In genomic region chr11:67694875-67695555, GRCh38 we compare ENCODE assay signal across 23 cellular contexts. TPM values are rescaled to one million over a fixed set of nuclear protein-coding genes. Genes with fewer than 3 reads are reported as not detected.
"Had no signal": no experiment of that assay in that cellular context is flagged by ENCODE, and none has a peak within 500 bp of the region (broad histone marks: within the 10 kb centered on the region; RNA-seq: fewer than 3 reads in every experiment).

No MANE protein-coding gene starts in this region.

- H3K4me3 Mint-ChIP-seq: activated B cell treated with CpG ODN at 0.5 μM for 24 hours; activated CD4-positive, alpha-beta T cell treated with anti-CD3 and anti-CD28 coated beads, Interleukin-2, amount 10 ng/mL, durations not matched to agents 24 days and 14 days; activated CD8-positive, alpha-beta memory T cell treated with anti-CD3 and anti-CD28 coated beads, Interleukin-2, amount 10 ng/mL, durations not matched to agents 7 days and 5 days; activated naive CD4-positive, alpha-beta T cell treated with anti-CD3 and anti-CD28 coated beads, Interleukin-2, amount 50 U/mL, for 24 hours; activated naive CD8-positive, alpha-beta T cell treated with anti-CD3 and anti-CD28 coated beads, Interleukin-2, amount 50 U/mL, for 24 hours; activated T-cell treated with anti-CD3 and anti-CD28 coated beads, Interleukin-2, amount 50 U/mL, for 24 hours; activated T-helper 1 cell treated with anti-CD3 and anti-CD28 coated beads, Interleukin-12 subunit alpha, Interleukin-12 subunit beta, Interleukin-2, Interleukin-4 antibody, amounts not matched to agents 30 ng/mL and 10 ng/mL and 1 ng/mL, durations not matched to agents 14 hours and 24 hours and 36 hours; T-helper 1 cell treated with Interleukin-12 subunit alpha and Interleukin-12 subunit beta and Interleukin-4 antibody, amounts not matched to agents 30 μg/mL and 1 μg/mL, for 36 hours had no signal

- H3K36me3 Mint-ChIP-seq: activated CD8-positive, alpha-beta memory T cell treated with anti-CD3 and anti-CD28 coated beads, Interleukin-2, amount 10 ng/mL, durations not matched to agents 7 days and 5 days; activated naive CD4-positive, alpha-beta T cell treated with anti-CD3 and anti-CD28 coated beads, Interleukin-2, amount 50 U/mL, for 24 hours had no signal

- H3K27me3 Mint-ChIP-seq: activated naive CD4-positive, alpha-beta T cell treated with anti-CD3 and anti-CD28 coated beads, Interleukin-2, amount 50 U/mL, for 24 hours; activated T-cell treated with anti-CD3 and anti-CD28 coated beads, Interleukin-2, amount 50 U/mL, for 24 hours had no signal

- H3K27ac Mint-ChIP-seq: activated B cell treated with CpG ODN at 0.5 μM for 24 hours; activated CD4-positive, alpha-beta T cell treated with anti-CD3 and anti-CD28 coated beads, Interleukin-2, amount 10 ng/mL, durations not matched to agents 24 days and 14 days; activated CD8-positive, alpha-beta memory T cell treated with anti-CD3 and anti-CD28 coated beads, Interleukin-2, amount 10 ng/mL, durations not matched to agents 7 days and 5 days; activated naive CD4-positive, alpha-beta T cell treated with anti-CD3 and anti-CD28 coated beads, Interleukin-2, amount 50 U/mL, for 24 hours; activated naive CD8-positive, alpha-beta T cell treated with anti-CD3 and anti-CD28 coated beads, Interleukin-2, amount 50 U/mL, for 24 hours; activated T-cell treated with anti-CD3 and anti-CD28 coated beads, Interleukin-2, amount 50 U/mL, for 24 hours; activated T-helper 1 cell treated with anti-CD3 and anti-CD28 coated beads, Interleukin-12 subunit alpha, Interleukin-12 subunit beta, Interleukin-2, Interleukin-4 antibody, amounts not matched to agents 30 ng/mL and 10 ng/mL and 1 ng/mL, durations not matched to agents 14 hours and 24 hours and 36 hours; T-helper 1 cell treated with Interleukin-12 subunit alpha and Interleukin-12 subunit beta and Interleukin-4 antibody, amounts not matched to agents 30 μg/mL and 1 μg/mL, for 36 hours had no signal

- H3K9me3 Mint-ChIP-seq: activated CD4-positive, alpha-beta T cell treated with anti-CD3 and anti-CD28 coated beads, Interleukin-2, amount 10 ng/mL, durations not matched to agents 24 days and 14 days; activated naive CD4-positive, alpha-beta T cell treated with anti-CD3 and anti-CD28 coated beads, Interleukin-2, amount 50 U/mL, for 24 hours; activated naive CD8-positive, alpha-beta T cell treated with anti-CD3 and anti-CD28 coated beads, Interleukin-2, amount 50 U/mL, for 24 hours; activated T-cell treated with anti-CD3 and anti-CD28 coated beads, Interleukin-2, amount 50 U/mL, for 24 hours; activated T-helper 1 cell treated with anti-CD3 and anti-CD28 coated beads, Interleukin-12 subunit alpha, Interleukin-12 subunit beta, Interleukin-2, Interleukin-4 antibody, amounts not matched to agents 30 ng/mL and 10 ng/mL and 1 ng/mL, durations not matched to agents 14 hours and 24 hours and 36 hours; T-helper 1 cell treated with Interleukin-12 subunit alpha and Interleukin-12 subunit beta and Interleukin-4 antibody, amounts not matched to agents 30 μg/mL and 1 μg/mL, for 36 hours had no signal

- ATAC-seq: activated CD8-positive, alpha-beta memory T cell treated with anti-CD3 and anti-CD28 coated beads, Interleukin-2, amount 10 ng/mL, durations not matched to agents 7 days and 5 days; activated naive CD8-positive, alpha-beta T cell treated with anti-CD3 and anti-CD28 coated beads, Interleukin-2, amount 50 U/mL, for 24 hours had no signal

- DNase-seq: activated B cell treated with CpG ODN at 0.5 μM for 24 hours; activated CD4-positive, alpha-beta T cell treated with anti-CD3 and anti-CD28 coated beads for 1 hour; activated CD4-positive, alpha-beta T cell treated with anti-CD3 and anti-CD28 coated beads, Interleukin-2, amount 10 ng/mL, durations not matched to agents 24 days and 14 days; activated CD4-positive, alpha-beta T cell treated with anti-CD3 and anti-CD28 coated beads, Interleukin-2, amount 50 U/mL, for 48 hours; activated CD8-positive, alpha-beta memory T cell treated with anti-CD3 and anti-CD28 coated beads, Interleukin-2, amount 10 ng/mL, durations not matched to agents 7 days and 5 days; activated effector memory CD4-positive, alpha-beta T cell treated with Interleukin-2 at 50 U/mL for 16 hours; activated naive CD4-positive, alpha-beta T cell; activated naive CD8-positive, alpha-beta T cell treated with anti-CD3 and anti-CD28 coated beads, Interleukin-2, amount 50 U/mL, for 24 hours; activated T-cell treated with anti-CD3 and anti-CD28 coated beads, Interleukin-2, amount 50 U/mL, for 24 hours; caudate nucleus; Kasumi-1; NCI-H1092; NCI-H1417; NCI-H1930; NCI-H2171; NCI-H2227 treated with DMSO at 0.1 percent for 48 hours; NCI-H446 treated with DMSO at 0.1 percent for 48 hours; NCI-H69; SHP77 treated with DMSO at 0.1 percent for 48 hours had no signal

- H3K4me1 Mint-ChIP-seq: activated B cell treated with CpG ODN at 0.5 μM for 24 hours; activated CD4-positive, alpha-beta T cell treated with anti-CD3 and anti-CD28 coated beads, Interleukin-2, amount 10 ng/mL, durations not matched to agents 24 days and 14 days; activated CD8-positive, alpha-beta memory T cell treated with anti-CD3 and anti-CD28 coated beads, Interleukin-2, amount 10 ng/mL, durations not matched to agents 7 days and 5 days; activated naive CD4-positive, alpha-beta T cell treated with anti-CD3 and anti-CD28 coated beads, Interleukin-2, amount 50 U/mL, for 24 hours had no signal

RNA-seq across cellular contexts. Expression of gene ALDH3B2, which starts 20.6 kb away (rescaled TPM):
- total RNA-seq: activated B cell treated with CpG ODN at 0.5 μM for 24 hours; activated CD4-positive, alpha-beta T cell treated with anti-CD3 and anti-CD28 coated beads, Interleukin-2, amount 10 ng/mL, durations not matched to agents 24 days and 14 days; activated CD8-positive, alpha-beta memory T cell treated with anti-CD3 and anti-CD28 coated beads, Interleukin-2, amount 10 ng/mL, durations not matched to agents 7 days and 5 days; activated T-helper 1 cell treated with anti-CD3 and anti-CD28 coated beads, Interleukin-12 subunit alpha, Interleukin-12 subunit beta, Interleukin-2, Interleukin-4 antibody, amounts not matched to agents 30 ng/mL and 10 ng/mL and 1 ng/mL, durations not matched to agents 14 hours and 24 hours and 36 hours had no signal

RNA-seq across cellular contexts. Expression of gene ACY3, which starts 44.5 kb away (rescaled TPM):
- total RNA-seq: activated B cell treated with CpG ODN at 0.5 μM for 24 hours; activated CD4-positive, alpha-beta T cell treated with anti-CD3 and anti-CD28 coated beads, Interleukin-2, amount 10 ng/mL, durations not matched to agents 24 days and 14 days; activated T-helper 1 cell treated with anti-CD3 and anti-CD28 coated beads, Interleukin-12 subunit alpha, Interleukin-12 subunit beta, Interleukin-2, Interleukin-4 antibody, amounts not matched to agents 30 ng/mL and 10 ng/mL and 1 ng/mL, durations not matched to agents 14 hours and 24 hours and 36 hours; SK-MEL-5 had no signal

RNA-seq across cellular contexts. Expression of gene TBX10, which starts 55.5 kb away (rescaled TPM):
- total RNA-seq: activated B cell treated with CpG ODN at 0.5 μM for 24 hours; activated CD4-positive, alpha-beta T cell treated with anti-CD3 and anti-CD28 coated beads, Interleukin-2, amount 10 ng/mL, durations not matched to agents 24 days and 14 days; activated CD8-positive, alpha-beta memory T cell treated with anti-CD3 and anti-CD28 coated beads, Interleukin-2, amount 10 ng/mL, durations not matched to agents 7 days and 5 days; activated T-helper 1 cell treated with anti-CD3 and anti-CD28 coated beads, Interleukin-12 subunit alpha, Interleukin-12 subunit beta, Interleukin-2, Interleukin-4 antibody, amounts not matched to agents 30 ng/mL and 10 ng/mL and 1 ng/mL, durations not matched to agents 14 hours and 24 hours and 36 hours; SK-MEL-5 had no signal
